In genomic region chr11:105392546-105392945, GRCh38 we compare ENCODE assay signal across 21 cellular contexts.
DNase-seq lines count a peak whose midpoint lies in the region; ATAC-seq, FAIRE-seq and TF ChIP-seq lines count a peak whose summit lies in the region.
"Had no signal": no experiment of that assay in that cellular context is flagged by ENCODE, and none has a peak within 500 bp of the region (broad histone marks: within the 10 kb centered on the region; RNA-seq: fewer than 3 reads in every experiment).

No MANE protein-coding gene starts in this region.

- H3K27me3 ChIP-seq in bronchial epithelial cell (ENCODE audit: control insufficient read depth, insufficient read depth, low read length) (no peaks in the 10 kb centered on the region), GM23248 (replicated peaks; ENCODE audit: insufficient read depth) (no peaks in the 10 kb centered on the region)
- H3K27me3 ChIP-seq: right atrium auricular region had no signal

- H3K27ac ChIP-seq in GM23248 = no peak overlapping the region
- H3K27ac ChIP-seq: C4-2B, parathyroid adenoma, right atrium auricular region had no signal

- 11 to 17% methylated on average over 1 of the region's 1 CpG for WGBS in GM23248 (ENCODE audit: low coverage in 1 of 2, low lambda C conversion rate in 2 of 2, missing lambda C conversion rate in 2 of 2), 2 experiments

- no peaks in the 10 kb centered on the region for H3K9me2 ChIP-seq in GM23248 (ENCODE audit: insufficient read depth)

- H3K4me3 ChIP-seq in bronchial epithelial cell (ENCODE audit: low read depth, low read length) = no peak overlapping the region
- H3K4me3 ChIP-seq in foreskin fibroblast (ENCODE audit: low read depth in 1 of 2, low read length in 2 of 2) = no peak overlapping the region
- H3K4me3 ChIP-seq in GM23248 = no peak overlapping the region
- H3K4me3 ChIP-seq: right atrium auricular region had no signal

- TF ChIP-seq POLR2A in GM18505 (IDR thresholded peaks at IDR 0.05; ENCODE audit: borderline replicate concordance, extremely low read depth, insufficient read depth, insufficient read length) = no peak

- H3F3A ChIP-seq in GM23248 (ENCODE audit: insufficient read depth) = no peaks in the 10 kb centered on the region

- no peaks in the 10 kb centered on the region for H3K4me1 ChIP-seq in GM23248 (ENCODE audit: insufficient read depth)
- H3K4me1 ChIP-seq: Caco-2, parathyroid adenoma, right atrium auricular region had no signal

- no peak for FAIRE-seq in bronchial epithelial cell (lab: Jason Lieb, UNC)
- FAIRE-seq: HepG2 had no signal

- in situ Hi-C loops in GM23248 (cut with MboI) = no loop called here

- no peak overlapping the region for H2AFZ ChIP-seq in GM23248
- H2AFZ ChIP-seq: parathyroid adenoma had no signal

- H3K4me2 ChIP-seq in GM23248 (ENCODE audit: unreplicated experiment) = no peak overlapping the region

- H3K9ac ChIP-seq in GM23248 = no peak overlapping the region
- H3K9ac ChIP-seq: parathyroid adenoma had no signal

- no peaks in the 10 kb centered on the region for H3K9me3 ChIP-seq in GM23248 (ENCODE audit: low read depth)
- H3K9me3 ChIP-seq: Caco-2, right atrium auricular region had no signal

- ATAC-seq in GM18505 (IDR thresholded peaks at IDR 0.05; ENCODE audit: unreplicated experiment) = no peak
- ATAC-seq: activated CD4-positive, alpha-beta T cell treated with anti-CD3 and anti-CD28 coated beads for 36 hours; activated CD8-positive, alpha-beta T cell treated with anti-CD3 and anti-CD28 coated beads, Interleukin-2, amount 10 ng/mL, durations not matched to agents 7 days and 5 days; HepG2; left colon had no signal

- H4K20me1 ChIP-seq in GM23248 (ENCODE audit: insufficient read depth) = no peaks in the 10 kb centered on the region

- no peaks in the 10 kb centered on the region for H3K79me2 ChIP-seq in GM23248 (ENCODE audit: insufficient read depth)
- H3K79me2 ChIP-seq: parathyroid adenoma had no signal

- peak; percentile 46 for DNase-seq in EH (ENCODE audit: low read depth)
- DNase-seq in LHCN-M2 (ENCODE audit: low read depth) = peak; percentile 40
- peak; percentile 5 for DNase-seq in bronchial epithelial cell (ENCODE audit: low read depth)
- peak; percentile 67 to 68 for DNase-seq in foreskin fibroblast
- DNase-seq in stimulated activated CD4-positive, alpha-beta T cell treated with anti-CD3 and anti-CD28 coated beads, Interleukin-2, amount 100 ng/mL, for 24 hours = no peak
- no peak for DNase-seq in GM23248
- DNase-seq: activated CD4-positive, alpha-beta T cell treated with anti-CD3 and anti-CD28 coated beads for 36 hours; activated CD8-positive, alpha-beta T cell treated with anti-CD3 and anti-CD28 coated beads, Interleukin-2, amount 10 ng/mL, durations not matched to agents 7 days and 5 days; activated effector memory CD4-positive, alpha-beta T cell treated with Interleukin-2 at 50 U/mL for 16 hours; activated naive CD8-positive, alpha-beta T cell treated with anti-CD3 and anti-CD28 coated beads for 36 hours; Caco-2; Kasumi-1; left colon; NCI-H2029; NCI-H526; trophoblast cell had no signal

- TF ChIP-seq CTCF in bronchial epithelial cell (IDR thresholded peaks at IDR 0.05; ENCODE audit: insufficient read depth, low read length, severe bottlenecking) = no peak
- no peak for TF ChIP-seq CTCF in foreskin fibroblast (IDR thresholded peaks at IDR 0.05; ENCODE audit: low read depth, low read length)

- H3K36me3 ChIP-seq in bronchial epithelial cell (ENCODE audit: control insufficient read depth, insufficient read depth, low read length) (no peaks in the 10 kb centered on the region), GM23248 (ENCODE audit: low read depth) (no peaks in the 10 kb centered on the region; the same call in 1 of the 2 replicates)
- H3K36me3 ChIP-seq: right atrium auricular region had no signal

Comparison
In these comparisons a context has a peak if more than half of its experiments do, and no peak if none do; other contexts are left out.
1. DNase-seq: peak in EH (single experiment), LHCN-M2 (single experiment), bronchial epithelial cell (single experiment) and foreskin fibroblast (2 of 2); none in stimulated activated CD4-positive, alpha-beta T cell treated with anti-CD3 and anti-CD28 coated beads, Interleukin-2, amount 100 ng/mL, for 24 hours (0 of 2) and GM23248 (single experiment).